ENCODE assay signal across 26 cellular contexts in genomic region chr20:56989516-56989915, GRCh38.
DNase-seq lines count a peak whose midpoint lies in the region; ATAC-seq and TF ChIP-seq lines count a peak whose summit lies in the region.
"Had no signal": no experiment of that assay in that cellular context is flagged by ENCODE, and none has a peak within 500 bp of the region (broad histone marks: within the 10 kb centered on the region; RNA-seq: fewer than 3 reads in every experiment).

No MANE protein-coding gene starts in this region.

- DNase-seq in activated CD4-positive, alpha-beta T cell treated with anti-CD3 and anti-CD28 coated beads for 36 hours: no peak
- DNase-seq in activated CD4-positive, alpha-beta T cell treated with anti-CD3 and anti-CD28 coated beads for 1 hour: no peak
- DNase-seq in RKO (ENCODE audit: low spot score) (peak; percentile 29), choroid plexus epithelial cell (ENCODE audit: low read depth) (peak; percentile 46), Right ventricle myocardium inferior (ENCODE audit: missing footprints) (no peak), chondrocyte (ENCODE audit: low spot score) (no peak), DMS53 (lab: John Stamatoyannopoulos, UW) (no peak)
- no peak for DNase-seq in activated CD4-positive, CD25-positive, alpha-beta regulatory T cell (lab: John Stamatoyannopoulos, UW)
- DNase-seq: ACHN; Caco-2; CD4-positive, alpha-beta memory T cell; DMS 273 treated with DMSO at 0.1 percent for 48 hours; DND-41; GDM1; NCI-H1092 treated with DMSO at 0.1 percent for 48 hours; NCI-H1436 treated with DMSO at 0.1 percent for 48 hours; NCI-H1930; NCI-H226; NCI-H510A treated with DMSO at 0.1 percent for 48 hours; NCI-H748 treated with DMSO at 0.1 percent for 48 hours; NK-92 treated with Interleukin-12 subunit alpha and Interleukin-12 subunit beta, amount 100 ng/mL, for 24 hours; SHP77 had no signal

- H3K4me3 Mint-ChIP-seq in activated CD4-positive, alpha-beta T cell treated with anti-CD3 and anti-CD28 coated beads for 36 hours: no peak overlapping the region
- H3K4me3 Mint-ChIP-seq in chondrocyte (ENCODE audit: unreplicated experiment): no peak overlapping the region
- H3K4me3 Mint-ChIP-seq: CD4-positive, alpha-beta memory T cell had no signal

- POLR2A ChIA-PET in activated CD4-positive, alpha-beta T cell treated with anti-CD3 and anti-CD28 coated beads for 36 hours (lab: Charles Lee): no interaction called here

- intact Hi-C loops in activated CD4-positive, alpha-beta T cell treated with anti-CD3 and anti-CD28 coated beads for 36 hours (cut with DNase I, micrococcal nuclease): no loop called here
- intact Hi-C loops in Right ventricle myocardium inferior (cut with DNase I): no loop called here

- H3K27ac Mint-ChIP-seq in activated CD4-positive, alpha-beta T cell treated with anti-CD3 and anti-CD28 coated beads for 36 hours: no peak overlapping the region
- no peak overlapping the region for H3K27ac Mint-ChIP-seq in chondrocyte (ENCODE audit: unreplicated experiment)
- H3K27ac Mint-ChIP-seq: CD4-positive, alpha-beta memory T cell had no signal

- H3K4me1 Mint-ChIP-seq in activated CD4-positive, alpha-beta T cell treated with anti-CD3 and anti-CD28 coated beads for 36 hours: no peaks in the 10 kb centered on the region
- peaks cover 10% of the 10 kb centered on the region for H3K4me1 Mint-ChIP-seq in chondrocyte (ENCODE audit: low read depth)
- H3K4me1 Mint-ChIP-seq: CD4-positive, alpha-beta memory T cell had no signal

- H3K36me3 Mint-ChIP-seq in activated CD4-positive, alpha-beta T cell treated with anti-CD3 and anti-CD28 coated beads for 36 hours (ENCODE audit: low read depth): no peaks in the 10 kb centered on the region
- H3K36me3 Mint-ChIP-seq in chondrocyte (ENCODE audit: low read depth): peaks cover 3% of the 10 kb centered on the region
- H3K36me3 Mint-ChIP-seq: CD4-positive, alpha-beta memory T cell had no signal

- TF ChIP-seq CTCF in choroid plexus epithelial cell (conservative IDR thresholded peaks at IDR 0.05; ENCODE audit: low read depth, low read length) (no peak), chondrocyte (IDR thresholded peaks at IDR 0.05) (no peak)

- H3K4me3 ChIP-seq in choroid plexus epithelial cell (ENCODE audit: low read depth, low read length): no peak overlapping the region
- H3K4me3 ChIP-seq: BLaER1 treated with 17β-estradiol and CSF1 and Interleukin-3, amounts not matched to agents 10 nM and 100 nM; K562 had no signal

- CTCF ChIA-PET in activated CD4-positive, alpha-beta T cell treated with anti-CD3 and anti-CD28 coated beads for 36 hours (lab: Charles Lee): no interaction called here

- peaks cover 6% of the 10 kb centered on the region for H3K9me3 Mint-ChIP-seq in activated CD4-positive, alpha-beta T cell treated with anti-CD3 and anti-CD28 coated beads for 36 hours (ENCODE audit: low read depth)
- peaks cover 23% of the 10 kb centered on the region for H3K9me3 Mint-ChIP-seq in chondrocyte (ENCODE audit: low read depth)

- H3K27me3 Mint-ChIP-seq in activated CD4-positive, alpha-beta T cell treated with anti-CD3 and anti-CD28 coated beads for 36 hours: no peaks in the 10 kb centered on the region
- H3K27me3 Mint-ChIP-seq in chondrocyte (ENCODE audit: low read depth): no peaks in the 10 kb centered on the region
- H3K27me3 Mint-ChIP-seq: CD4-positive, alpha-beta memory T cell had no signal

- ATAC-seq in activated CD4-positive, alpha-beta T cell treated with anti-CD3 and anti-CD28 coated beads for 36 hours: peak; percentile 42
- ATAC-seq in Right ventricle myocardium inferior: no peak
- ATAC-seq: HepG2, K562, Panc1 had no signal

Comparison
In these comparisons a context has a peak if more than half of its experiments do, and no peak if none do; other contexts are left out.
1. DNase-seq: peak in RKO (single experiment) and choroid plexus epithelial cell (single experiment); none in activated CD4-positive, alpha-beta T cell treated with anti-CD3 and anti-CD28 coated beads for 36 hours (single experiment), activated CD4-positive, alpha-beta T cell treated with anti-CD3 and anti-CD28 coated beads for 1 hour (single experiment), Right ventricle myocardium inferior (single experiment), activated CD4-positive, CD25-positive, alpha-beta regulatory T cell (0 of 4), chondrocyte (single experiment) and DMS53 (single experiment).